ENCODE assay signal across 8 cellular contexts in genomic region chr5:139560752-139561654, GRCh38. TPM values are rescaled to one million over a fixed set of nuclear protein-coding genes. Genes with fewer than 3 reads are reported as not detected.
DNase-seq lines count a peak whose midpoint lies in the region; ATAC-seq and TF ChIP-seq lines count a peak whose summit lies in the region.

Gene UBE2D2, plus strand, starts transcription at chr5:139561339. Its CDS starts 453 bp downstream, at chr5:139561792.

- H3K4me3 ChIP-seq in AG10803 (ENCODE audit: low read length) = peak within 1 kb of the TSS; percentile 83
- peak within 1 kb of the TSS; percentile 68 to 98 (median 80) for H3K4me3 ChIP-seq in spleen

- peaks cover 0 to 20% (median 0%) of the 10 kb centered on the region in 6 donors for H3K36me3 ChIP-seq in spleen

- H3K27me3 ChIP-seq in spleen (replicated peaks in 1 of 7) = no peaks in the 10 kb centered on the region

- intact Hi-C loops in spleen (cut with DNase I; ENCODE audit: low total_unique reads) = no loop called here

- ATAC-seq in GM19035 (IDR thresholded peaks at IDR 0.05; ENCODE audit: unreplicated experiment) (peak; percentile 75), HG03342 (IDR thresholded peaks at IDR 0.05; ENCODE audit: unreplicated experiment) (peak; percentile 78)

- peaks cover 29 to 49% (median 46%) of the 10 kb centered on the region in 6 donors for H3K4me1 ChIP-seq in spleen

- peak within 1 kb of the TSS; percentile 97 to 100 (median 97) for H3K27ac ChIP-seq in spleen

- no peaks in the 10 kb centered on the region for H3K9me3 ChIP-seq in spleen

- DNase-seq in AG10803 (ENCODE audit: low read depth) (peak; percentile 99), NCI-H446 (lab: John Stamatoyannopoulos, UW) (peak; percentile 83 to 98), inferior parietal cortex (ENCODE audit: extremely low spot score) (peak; percentile 96), spleen (peak; percentile 100)
- DNase-seq in activated CD4-positive, CD25-positive, alpha-beta regulatory T cell treated with anti-CD3 and anti-CD28 coated beads, Interleukin-2, amount 50 U/mL, for 16 hours (ENCODE audit: low read depth, low spot score) = peak; percentile 90
- DNase-seq in central memory CD4-positive, alpha-beta T cell = peak; percentile 97

- WGBS in spleen, 5 donors = 1 to 2% (median 1%) methylated on average over 24 to 89 of the region's 89 CpGs

- peak in 2 of 3 donors; percentile 11 to 82 for TF ChIP-seq POLR2A in spleen (IDR thresholded peaks at IDR 0.05)

- TF ChIP-seq CTCF in AG10803 (conservative IDR thresholded peaks at IDR 0.05; ENCODE audit: low read length) (no peak), spleen (IDR thresholded peaks at IDR 0.05 in 8 of 11, conservative IDR thresholded peaks at IDR 0.05 in 3 of 11) (peak in 5 of 11 experiments; percentile 16 to 58 (median 39))

RNA-seq across cellular contexts. Expression of gene UBE2D2, which starts in this region (rescaled TPM):
- total RNA-seq in spleen = 100 to 1,000 TPM in 2 of 7 donors, 10 to 100 TPM in 5; 64.3 to 120 (median 94.3) TPM
- 100 to 1,000 TPM; 101 to 132 (median 103) TPM for polyA plus RNA-seq in spleen

Comparison
In these comparisons a context has a peak if more than half of its experiments do, and no peak if none do; other contexts are left out.
1. Peak in every context shown above with its lines: DNase-seq, ATAC-seq, H3K4me3 ChIP-seq and H3K27ac ChIP-seq.